In the genomic region with DNA sequence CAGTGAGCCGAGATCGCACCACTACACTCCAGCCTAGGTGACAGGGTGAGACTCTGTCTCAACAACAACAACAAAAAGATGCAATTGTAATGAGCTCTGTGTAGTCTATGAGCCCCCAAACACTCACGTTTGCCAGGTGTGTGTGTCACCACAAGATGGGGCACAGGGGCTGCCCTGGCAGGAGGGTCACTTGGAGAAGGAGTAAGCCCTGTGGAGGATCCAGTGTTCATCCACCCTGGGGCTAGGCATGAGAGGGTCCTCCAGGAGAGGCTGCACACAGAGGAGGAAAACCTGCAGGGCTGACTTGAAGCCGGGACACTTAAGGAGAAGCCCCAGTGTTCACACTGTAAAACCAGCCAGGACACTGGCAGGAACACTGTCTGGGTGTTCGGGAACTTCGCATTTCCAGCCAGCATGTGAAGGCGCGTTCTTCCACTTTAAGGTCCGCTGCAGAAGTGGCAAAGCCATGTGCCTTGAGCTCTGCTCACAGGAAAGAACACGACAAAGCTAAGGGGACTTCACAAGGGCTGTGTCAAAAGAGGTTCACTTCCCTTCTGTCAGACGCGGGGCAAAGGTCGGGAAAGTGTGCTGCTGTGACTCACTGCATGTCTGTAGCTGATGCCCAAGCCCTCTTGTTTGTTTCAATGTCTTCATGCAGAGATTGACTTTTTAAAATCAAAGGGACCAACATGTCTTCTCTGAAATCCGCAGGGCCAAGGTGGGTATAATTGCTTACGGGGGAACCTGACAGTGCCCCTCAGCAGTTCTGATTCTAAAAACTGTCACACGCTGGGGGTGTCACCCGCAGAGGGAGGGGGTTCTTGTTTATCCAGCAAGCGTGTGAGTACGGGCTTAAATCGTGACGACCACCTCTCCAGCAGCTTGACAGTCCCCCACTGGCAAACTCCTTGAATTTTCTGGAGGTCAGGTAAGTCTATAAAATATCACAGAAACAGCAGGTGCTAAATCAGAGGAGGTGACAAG, we compare ENCODE assay signal across 13 cellular contexts.
DNase-seq lines count a peak whose midpoint lies in the region; ATAC-seq, FAIRE-seq and TF ChIP-seq lines count a peak whose summit lies in the region.
"Had no signal": no experiment of that assay in that cellular context is flagged by ENCODE, and none has a peak within 500 bp of the region (broad histone marks: within the 10 kb centered on the region; RNA-seq: fewer than 3 reads in every experiment).

No MANE protein-coding gene starts in this region.

- POLR2A ChIA-PET in HCT116 (lab: Charles Lee), result no interaction called here
- POLR2A ChIA-PET in HepG2 (lab: Yijun Ruan, JAX), result interaction anchor here (1.0 to 1.7 kb wide), 4 partner anchors 14 to 105 kb away, joined by 3 to 13 read pairs (median 4); no protein-coding TSS in a partner anchor

- H3K27ac ChIP-seq in HCT116 (ENCODE audit: low read depth, low read length) (no peak overlapping the region), ascending aorta (peak overlapping the region; percentile 37 to 50), HepG2 (ENCODE audit: extremely low read length, insufficient read depth, low read length) (no peak overlapping the region)

- ATAC-seq in HCT116 (peak; percentile 68), HepG2 (peak; percentile 87), HG02623 (IDR thresholded peaks at IDR 0.05; ENCODE audit: unreplicated experiment) (no peak)

- H3K9ac ChIP-seq in HCT116 (ENCODE audit: low read length) (no peak overlapping the region), HepG2 (ENCODE audit: insufficient read depth, low read depth, low read length) (no peak overlapping the region)

- no TSS peak for BruUV-seq in HCT116 (replicated peaks; lab: Mats Ljungman, UMichigan)
- BruUV-seq in HepG2 (replicated peaks; lab: Mats Ljungman, UMichigan), result no TSS peak

- peaks cover 6 to 21% of the 10 kb centered on the region in 2 experiments; a peak in 3 of 4 replicates for H3K4me1 ChIP-seq in HCT116 (ENCODE audit: control insufficient read depth in 1 of 2, insufficient read depth in 2 of 2, low read length in 2 of 2)
- H3K4me1 ChIP-seq in ascending aorta, result peaks cover 4 to 18% of the 10 kb centered on the region in 2 donors
- peaks cover 24% of the 10 kb centered on the region for H3K4me1 ChIP-seq in HepG2 (ENCODE audit: insufficient read depth, low read length)

- no peaks in the 10 kb centered on the region for H3K9me3 ChIP-seq in HCT116 (ENCODE audit: control insufficient read depth in 1 of 2, insufficient read depth in 1 of 2, low read depth in 1 of 2, low read length in 2 of 2)
- H3K9me3 ChIP-seq in ascending aorta, result no peaks in the 10 kb centered on the region
- no peaks in the 10 kb centered on the region for H3K9me3 ChIP-seq in HepG2 (ENCODE audit: low read length)

- intact Hi-C loops in HCT116 (cut with micrococcal nuclease), result loop anchor here (5.0 kb wide), 1 partner anchor 113 kb away; no protein-coding TSS in a partner anchor
- intact Hi-C loops in ascending aorta (cut with DNase I), result loop anchor here (2.0 to 5.0 kb wide), 2 partner anchors 63 to 103 kb away; partner anchors contain the start of gene RIPK4
- intact Hi-C loops in HepG2 (cut with micrococcal nuclease; ENCODE audit: unreplicated experiment), result loop anchor here (2.0 kb wide), 1 partner anchor 153 kb away; no protein-coding TSS in a partner anchor

- H3K36me3 ChIP-seq in HCT116 (ENCODE audit: control insufficient read depth in 1 of 2, insufficient read depth in 2 of 2, low read length in 2 of 2) (no peaks in the 10 kb centered on the region), ascending aorta (no peaks in the 10 kb centered on the region), HepG2 (replicated peaks in 1 of 2; ENCODE audit: control insufficient read depth in 1 of 2, insufficient read depth in 2 of 2, low read length in 2 of 2) (no peaks in the 10 kb centered on the region)

- DNase-seq in A172 (ENCODE audit: low spot score), result peak; percentile 58
- no peak for DNase-seq in HCT116 (ENCODE audit: low read depth, low spot score)
- DNase-seq in ascending aorta (ENCODE audit: low spot score in 2 of 2), result no peak
- peak; percentile 80 for DNase-seq in HepG2 (ENCODE audit: low spot score)
- DNase-seq in NCI-H2227 (lab: John Stamatoyannopoulos, UW; ENCODE audit: unreplicated experiment), result no peak
- no peak for DNase-seq in NCI-H2107 (lab: John Stamatoyannopoulos, UW)
- no peak for DNase-seq in NCI-H1092 treated with DMSO at 0.1 percent for 48 hours (lab: John Stamatoyannopoulos, UW)
- DNase-seq: activated effector memory CD4-positive, alpha-beta T cell treated with Interleukin-2 at 50 U/mL for 16 hours; NCI-H1105 treated with DMSO at 0.1 percent for 48 hours; stimulated activated CD4-positive, alpha-beta T cell treated with anti-CD3 and anti-CD28 coated beads, Interleukin-4, amount 100 ng/mL, for 24 hours; T-helper 1 cell had no signal

- H2AFZ ChIP-seq in HCT116 (ENCODE audit: low read depth, low read length, poor library complexity, severe bottlenecking), result no peak overlapping the region
- no peak overlapping the region for H2AFZ ChIP-seq in HepG2 (ENCODE audit: low read length)

- H4K20me1 ChIP-seq in HCT116 (ENCODE audit: insufficient read depth) (no peaks in the 10 kb centered on the region), HepG2 (ENCODE audit: insufficient read depth, low read length) (no peaks in the 10 kb centered on the region)

- TF ChIP-seq CTCF in HCT116 (IDR thresholded peaks at IDR 0.05 in 2 of 3, conservative IDR thresholded peaks at IDR 0.05 in 1 of 3; ENCODE audit: borderline replicate concordance in 1 of 3, insufficient read depth in 1 of 3, low read depth in 2 of 3, low read length in 2 of 3) (peak; percentile 24 to 41 (median 27); a peak in 3 of 6 replicates), ascending aorta (IDR thresholded peaks at IDR 0.05) (no peak), HepG2 (CRISPR knock-in tag; IDR thresholded peaks at IDR 0.05) (peak; percentile 64)

- in situ Hi-C loops in HepG2 (cut with HindIII; ENCODE audit: extremely low pct_ligation_motif_present, low pct_unique_long_range_greater_than_20kb), result no loop called here

- no peaks in the 10 kb centered on the region for H3K9me2 ChIP-seq in HCT116 (ENCODE audit: insufficient read depth)

- peak; percentile 64 for TF ChIP-seq RAD21 in HCT116 (IDR thresholded peaks at IDR 0.05; ENCODE audit: low read depth)
- TF ChIP-seq RAD21 in HepG2 (CRISPR knock-in tag; IDR thresholded peaks at IDR 0.05), result 0 out of 2 replicates have a peak, but pooled peaks have one; percentile 28

- H3K4me2 ChIP-seq in HCT116 (ENCODE audit: low read length), result peak overlapping the region; percentile 45
- peak overlapping the region; percentile 68 for H3K4me2 ChIP-seq in HepG2 (ENCODE audit: low read depth, low read length)

- CTCF ChIA-PET in HCT116 (lab: Charles Lee) (interaction anchor here (1.0 kb wide), 1 partner anchor 114 kb away, joined by 6 read pairs; no protein-coding TSS in a partner anchor), HepG2 (lab: Yijun Ruan, JAX; ENCODE audit: low intra/inter-chr PET ratio, low total read pairs) (interaction anchor here (2.3 kb wide), 1 partner anchor 114 kb away, joined by 7 read pairs; no protein-coding TSS in a partner anchor)

- peak; percentile 85 for FAIRE-seq in HepG2 (lab: Jason Lieb, UNC)
- FAIRE-seq: endometrium had no signal

- WGBS in HepG2 (ENCODE audit: low lambda C conversion rate), result 20% methylated on average over 15 of the region's 21 CpGs

- H3K27me3 ChIP-seq in HCT116 (ENCODE audit: insufficient read depth, low read length) (peaks cover 8% of the 10 kb centered on the region; the same call in 1 of the 2 replicates), ascending aorta (no peaks in the 10 kb centered on the region), HepG2 (ENCODE audit: control insufficient read depth in 1 of 2, insufficient read depth in 2 of 2, low read length in 2 of 2) (peaks cover 2 to 37% of the 10 kb centered on the region in 2 experiments; a peak in 4 of 5 replicates)

- no peak overlapping the region for H3K4me3 ChIP-seq in HCT116 (replicated peaks in 1 of 2; ENCODE audit: low read depth in 1 of 2, low read length in 2 of 2)
- no peak overlapping the region for H3K4me3 ChIP-seq in ascending aorta
- H3K4me3 ChIP-seq in HepG2 (replicated peaks in 1 of 3; ENCODE audit: insufficient read depth in 1 of 3, low read depth in 2 of 3, low read length in 3 of 3), result peak overlapping the region in 2 of 3 experiments; percentile 4 to 60; a peak in 2 of 6 replicates

- H3K79me2 ChIP-seq in HCT116 (ENCODE audit: insufficient read depth, low read length), result no peaks in the 10 kb centered on the region
- H3K79me2 ChIP-seq in HepG2 (ENCODE audit: insufficient read depth, low read length), result no peaks in the 10 kb centered on the region

- no peak for TF ChIP-seq POLR2A in HCT116 (IDR thresholded peaks at IDR 0.05; ENCODE audit: borderline replicate concordance, extremely low read depth, insufficient read depth, insufficient read length)
- no peak for TF ChIP-seq POLR2A in HepG2 (IDR thresholded peaks at IDR 0.05; ENCODE audit: insufficient read depth in 1 of 2, low read depth in 2 of 2, low read length in 2 of 2)

- RAD21 ChIA-PET in HCT116 (lab: Charles Lee; ENCODE audit: low non-redundant PET in 1 of 2, low total read pairs in 2 of 2, uncharacterized antibody in 2 of 2, unreplicated experiment in 2 of 2), result interaction anchor here in 1 of 2 experiments (0.6 to 1.0 kb wide), 3 partner anchors 52 to 114 kb away, joined by 3 read pairs; partner anchors contain the start of gene RIPK4

- TF ChIP-seq EP300 in HepG2 (IDR thresholded peaks at IDR 0.05; ENCODE audit: low read depth in 2 of 2, low read length in 2 of 2) (no peak), HepG2 (CRISPR knock-in tag; IDR thresholded peaks at IDR 0.05; ENCODE audit: borderline replicate concordance) (no peak)

TF ChIP-seq in HepG2, 621 proteins besides CTCF, POLR2A, EP300 and RAD21 (continues in another document):
- TF ChIP-seq, protein P1, sequence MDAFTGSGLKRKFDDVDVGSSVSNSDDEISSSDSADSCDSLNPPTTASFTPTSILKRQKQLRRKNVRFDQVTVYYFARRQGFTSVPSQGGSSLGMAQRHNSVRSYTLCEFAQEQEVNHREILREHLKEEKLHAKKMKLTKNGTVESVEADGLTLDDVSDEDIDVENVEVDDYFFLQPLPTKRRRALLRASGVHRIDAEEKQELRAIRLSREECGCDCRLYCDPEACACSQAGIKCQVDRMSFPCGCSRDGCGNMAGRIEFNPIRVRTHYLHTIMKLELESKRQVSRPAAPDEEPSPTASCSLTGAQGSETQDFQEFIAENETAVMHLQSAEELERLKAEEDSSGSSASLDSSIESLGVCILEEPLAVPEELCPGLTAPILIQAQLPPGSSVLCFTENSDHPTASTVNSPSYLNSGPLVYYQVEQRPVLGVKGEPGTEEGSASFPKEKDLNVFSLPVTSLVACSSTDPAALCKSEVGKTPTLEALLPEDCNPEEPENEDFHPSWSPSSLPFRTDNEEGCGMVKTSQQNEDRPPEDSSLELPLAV (CRISPR knock-in tag; conservative IDR thresholded peaks at IDR 0.05; ENCODE audit: low read depth), result no peak
- 0 out of 2 replicates have a peak, but pooled peaks have one; percentile 51 for TF ChIP-seq ZNF292 (CRISPR knock-in tag; IDR thresholded peaks at IDR 0.05; ENCODE audit: borderline replicate concordance, low read depth)

Comparison
In these comparisons a context has a peak if more than half of its experiments do, and no peak if none do; other contexts are left out.
1. DNase-seq: peak in A172 (single experiment) and HepG2 (single experiment); none in HCT116 (single experiment), ascending aorta (0 of 2), NCI-H2227 (single experiment), NCI-H2107 (single experiment) and NCI-H1092 treated with DMSO at 0.1 percent for 48 hours (single experiment).
2. H3K27ac ChIP-seq: peak in ascending aorta (2 of 2); none in HCT116 (single experiment) and HepG2 (single experiment).
3. H3K4me3 ChIP-seq: peak in HepG2 (2 of 3); none in HCT116 (0 of 2) and ascending aorta (0 of 2).
4. CTCF ChIP-seq: peak in HCT116 (3 of 3) and HepG2 (single experiment); none in ascending aorta (0 of 3).